In genomic region chr11:43557553-43558031, GRCh38 we compare ENCODE assay signal across 11 cellular contexts.
DNase-seq lines count a peak whose midpoint lies in the region; ATAC-seq, FAIRE-seq and TF ChIP-seq lines count a peak whose summit lies in the region.
"Had no signal": no experiment of that assay in that cellular context is flagged by ENCODE, and none has a peak within 500 bp of the region (broad histone marks: within the 10 kb centered on the region; RNA-seq: fewer than 3 reads in every experiment).

No MANE protein-coding gene starts in this region.

- H3K9me3 Mint-ChIP-seq in WTC11: no peaks in the 10 kb centered on the region

- H3K27ac ChIP-seq in heart right ventricle (no peak overlapping the region), right cardiac atrium (ENCODE audit: low read length) (no peak overlapping the region), aorta (ENCODE audit: low read depth in 1 of 2, low read length in 2 of 2) (no peak overlapping the region)
- H3K27ac ChIP-seq: ascending aorta, SJSA1 had no signal

- no peak for TF ChIP-seq POLR2A in H54 (IDR thresholded peaks at IDR 0.05; ENCODE audit: low read depth, low read length)

- H3K4me3 ChIP-seq in heart right ventricle (no peak overlapping the region), right cardiac atrium (ENCODE audit: low read length) (no peak overlapping the region), aorta (ENCODE audit: low read length in 2 of 2) (no peak overlapping the region)
- H3K4me3 ChIP-seq: ascending aorta, SJSA1 had no signal

- no peaks in the 10 kb centered on the region for H3K36me3 ChIP-seq in heart right ventricle
- H3K36me3 ChIP-seq in aorta (ENCODE audit: control insufficient read depth in 1 of 2, insufficient read depth in 2 of 2, low read length in 1 of 2): no peaks in the 10 kb centered on the region
- H3K36me3 ChIP-seq: ascending aorta, SJSA1 had no signal

- WGBS in heart right ventricle, 2 donors: 1 to 3% methylated on average over 12 of the region's 12 CpGs
- 2% methylated on average over 12 of the region's 12 CpGs for WGBS in right cardiac atrium
- 1 to 2% methylated on average over 12 of the region's 12 CpGs for WGBS in aorta, 2 donors

- H3K27me3 ChIP-seq in heart right ventricle (peaks cover 0 to 88% (median 84%) of the 10 kb centered on the region in 7 donors), right cardiac atrium (ENCODE audit: control insufficient read depth, insufficient read depth) (no peaks in the 10 kb centered on the region), aorta (ENCODE audit: control insufficient read depth in 1 of 2, insufficient read depth in 2 of 2, low read length in 1 of 2) (no peaks in the 10 kb centered on the region)

- H3K36me3 Mint-ChIP-seq in WTC11: no peaks in the 10 kb centered on the region

- POLR2A ChIA-PET in WTC11 (lab: Charles Lee): interaction anchor here (1.3 kb wide), 1 partner anchor 9 kb away, joined by 5 read pairs; no protein-coding TSS in a partner anchor

- H3K9me3 ChIP-seq in heart right ventricle (no peaks in the 10 kb centered on the region), right cardiac atrium (ENCODE audit: control insufficient read depth, low read length) (no peaks in the 10 kb centered on the region), aorta (ENCODE audit: control insufficient read depth, low read length) (no peaks in the 10 kb centered on the region)
- H3K9me3 ChIP-seq: ascending aorta, SJSA1 had no signal

- H3K4me3 Mint-ChIP-seq in WTC11: peak overlapping the region; percentile 69

- no peak for FAIRE-seq in H54 (lab: Jason Lieb, UNC)

- H3K4me1 ChIP-seq in heart right ventricle: peaks cover 0 to 36% (median 14%) of the 10 kb centered on the region in 9 donors
- H3K4me1 ChIP-seq in right cardiac atrium (ENCODE audit: control insufficient read depth, insufficient read depth, low read length): peaks cover 3% of the 10 kb centered on the region
- H3K4me1 ChIP-seq in aorta (ENCODE audit: control insufficient read depth in 1 of 2, insufficient read depth in 2 of 2, low read length in 2 of 2): no peaks in the 10 kb centered on the region
- H3K4me1 ChIP-seq: SJSA1 had no signal

- intact Hi-C loops in heart right ventricle (cut with DNase I): loop anchor here in 1 of 10 donors (10.0 kb wide), 1 partner anchor 297 kb away; no protein-coding TSS in a partner anchor
- intact Hi-C loops in Right ventricle myocardium inferior (cut with DNase I): no loop called here
- intact Hi-C loops in right cardiac atrium (cut with DNase I): no loop called here
- intact Hi-C loops in aorta (cut with DNase I): no loop called here

- DNase-seq in heart right ventricle: no peak
- no peak for DNase-seq in Right ventricle myocardium inferior (ENCODE audit: missing footprints)
- no peak for DNase-seq in WTC11 (ENCODE audit: low spot score)
- DNase-seq in right cardiac atrium: no peak
- DNase-seq in aorta: no peak
- no peak for DNase-seq in H54 (ENCODE audit: insufficient read length, low spot score)
- no peak for DNase-seq in DMS53 treated with DMSO at 0.1 percent for 48 hours (lab: John Stamatoyannopoulos, UW; ENCODE audit: unreplicated experiment)
- DNase-seq: NCI-H187 treated with DMSO at 0.1 percent for 48 hours had no signal

- H3K27ac Mint-ChIP-seq in WTC11: no peak overlapping the region

- TF ChIP-seq CTCF in heart right ventricle (IDR thresholded peaks at IDR 0.05) (peak in 7 of 9 donors; percentile 18 to 49 (median 31)), WTC11 (IDR thresholded peaks at IDR 0.05) (no peak)

- ATAC-seq in heart right ventricle (peak in 3 of 8 donors; percentile 30 to 46 (median 37)), Right ventricle myocardium inferior (no peak), WTC11 (peak; percentile 63), right cardiac atrium (peak; percentile 25 to 37), aorta (ENCODE audit: low FRiP score) (peak; percentile 9), HG03571 (IDR thresholded peaks at IDR 0.05; ENCODE audit: unreplicated experiment) (no peak)

- H3K4me1 Mint-ChIP-seq in WTC11: peaks cover 58% of the 10 kb centered on the region

- H3K27me3 Mint-ChIP-seq in WTC11 (ENCODE audit: low read depth): peaks cover 38% of the 10 kb centered on the region

- CTCF ChIA-PET in WTC11 (lab: Charles Lee): interaction anchor here (0.6 to 7.7 kb wide), 10 partner anchors 9 to 294 kb away, joined by 3 to 106 read pairs (median 8); no protein-coding TSS in a partner anchor

TF ChIP-seq in WTC11, 78 proteins besides CTCF, POLR2A, EP300 and RAD21:
- TF ChIP-seq CDX4 (CRISPR knock-in tag; IDR thresholded peaks at IDR 0.05; ENCODE audit: borderline replicate concordance) (no peak), ATF2 (CRISPR knock-in tag; IDR thresholded peaks at IDR 0.05; ENCODE audit: borderline replicate concordance, low read depth) (no peak), IRF2 (CRISPR knock-in tag; IDR thresholded peaks at IDR 0.05; ENCODE audit: borderline replicate concordance, low read depth) (no peak), NR1H2 (CRISPR knock-in tag; IDR thresholded peaks at IDR 0.05) (no peak), USF1 (CRISPR knock-in tag; IDR thresholded peaks at IDR 0.05) (peak; percentile 28; the same call in 1 of the 2 replicates), FOXK1 (CRISPR knock-in tag; IDR thresholded peaks at IDR 0.05) (no peak), USF2 (CRISPR knock-in tag; IDR thresholded peaks at IDR 0.05) (peak; percentile 48), NFYB (CRISPR knock-in tag; conservative IDR thresholded peaks at IDR 0.05; ENCODE audit: low read depth) (no peak)
TF ChIP-seq in WTC11: peak in this region for 2.

Comparison
In these comparisons a context has a peak if more than half of its experiments do, and no peak if none do; other contexts are left out.
1. ATAC-seq: peak in WTC11 (single experiment), right cardiac atrium (2 of 2) and aorta (single experiment); none in Right ventricle myocardium inferior (single experiment) and HG03571 (single experiment).